25 cellular contexts compared by ENCODE assay signal in genomic region chr3:12922299-12922698, GRCh38.
A peak's percentile ranks its signal among the peaks of the same experiment; 100 is the strongest.
DNase-seq lines count a peak whose midpoint lies in the region; ATAC-seq and TF ChIP-seq lines count a peak whose summit lies in the region.
"Had no signal": no experiment of that assay in that cellular context is flagged by ENCODE, and none has a peak within 500 bp of the region (broad histone marks: within the 10 kb centered on the region; RNA-seq: fewer than 3 reads in every experiment).

No MANE protein-coding gene starts in this region.

- no peak overlapping the region for H2AFZ ChIP-seq in IMR-90 (replicated peaks; ENCODE audit: low read length, poor library complexity)
- H2AFZ ChIP-seq: GM23248 had no signal

- no peak overlapping the region for H3K23ac ChIP-seq in IMR-90 (ENCODE audit: low read depth, low read length)

- no peaks in the 10 kb centered on the region for H3K9me3 Mint-ChIP-seq in stimulated activated memory B cell treated with anti-CD40 and anti-IgM and Interleukin-4, amounts not matched to agents 10 μg/mL and 1 μg/mL and 100 μg/mL, for 72 hours
- no peaks in the 10 kb centered on the region for H3K9me3 Mint-ChIP-seq in activated CD8-positive, alpha-beta memory T cell treated with anti-CD3 and anti-CD28 coated beads, Interleukin-2, amount 10 ng/mL, durations not matched to agents 7 days and 5 days (ENCODE audit: low read depth)
- H3K9me3 Mint-ChIP-seq: activated CD4-positive, alpha-beta memory T cell treated with anti-CD3 and anti-CD28 coated beads for 36 hours; activated naive CD8-positive, alpha-beta T cell treated with anti-CD3 and anti-CD28 coated beads for 36 hours; central memory CD8-positive, alpha-beta T cell had no signal

- in situ Hi-C loops in IMR-90 (cut with MboI; ENCODE audit: low sequenced_read_pairs), result no loop called here

- no peak overlapping the region for H3K56ac ChIP-seq in IMR-90 (ENCODE audit: extremely low read depth, insufficient read depth, low read length)

- no peaks in the 10 kb centered on the region for H3K27me3 ChIP-seq in IMR-90 (ENCODE audit: control insufficient read depth, insufficient read depth, low read length)
- H3K27me3 ChIP-seq: ascending aorta, foreskin keratinocyte, tibial artery had no signal

- 67% methylated on average over 3 of the region's 7 CpGs; no CpG with 5 or more reads in 1 of the 2 experiments for WGBS in IMR-90 (ENCODE audit: extremely low coverage in 2 of 2, insufficient read length in 1 of 2), 2 experiments

- dilution Hi-C loops in IMR-90 (cut with HindIII; ENCODE audit: low sequenced_read_pairs, unreplicated experiment), result no loop called here

- H2AK9ac ChIP-seq in IMR-90 (replicated peaks; ENCODE audit: low read depth, low read length, poor library complexity), result peak overlapping the region; percentile 85

- ATAC-seq in IMR-90 (ENCODE audit: low read depth) (0 out of 2 replicates have a peak, but pooled peaks have one; percentile 21), HG03354 (IDR thresholded peaks at IDR 0.05; ENCODE audit: poor library complexity, severe bottlenecking, unreplicated experiment) (no peak)
- no peak for ATAC-seq in stimulated activated memory B cell treated with anti-CD40 and anti-IgM and Interleukin-4, amounts not matched to agents 10 μg/mL and 1 μg/mL and 100 μg/mL, for 72 hours
- no peak for ATAC-seq in activated CD8-positive, alpha-beta memory T cell treated with anti-CD3 and anti-CD28 coated beads, Interleukin-2, amount 10 ng/mL, durations not matched to agents 7 days and 5 days
- ATAC-seq: foreskin keratinocyte, GM12878 had no signal

- H3K9ac ChIP-seq in IMR-90 (ENCODE audit: low read depth, low read length), result no peak overlapping the region
- H3K9ac ChIP-seq: GM23248, KMS-11 had no signal

- DNase-seq in NCI-H82 (lab: John Stamatoyannopoulos, UW) (peak; percentile 53), NCI-H82 treated with DMSO at 0.1 percent for 48 hours (lab: John Stamatoyannopoulos, UW; ENCODE audit: unreplicated experiment) (no peak), IMR-90 (peak; percentile 15), choroid plexus epithelial cell (ENCODE audit: low read depth) (peak; percentile 21), coronary artery (ENCODE audit: low spot score) (no peak)
- no peak for DNase-seq in activated CD8-positive, alpha-beta memory T cell treated with anti-CD3 and anti-CD28 coated beads, Interleukin-2, amount 10 ng/mL, durations not matched to agents 7 days and 5 days
- DNase-seq: 8988T; activated CD4-positive, alpha-beta memory T cell treated with anti-CD3 and anti-CD28 coated beads for 36 hours; activated CD4-positive, CD25-positive, alpha-beta regulatory T cell; activated naive CD8-positive, alpha-beta T cell treated with anti-CD3 and anti-CD28 coated beads for 36 hours; effector CD4-positive, alpha-beta T cell; foreskin keratinocyte; NCI-H146; NCI-H524 treated with DMSO at 0.1 percent for 48 hours; retina; stimulated activated CD4-positive, alpha-beta T cell treated with anti-CD3 and anti-CD28 coated beads, Interleukin-2, amount 100 ng/mL, for 48 hours; stimulated activated naive CD4-positive, alpha-beta T cell treated with Interleukin-2 at 50 U/mL for 16 hours; tibial artery had no signal

- no peak overlapping the region for H3K4me3 Mint-ChIP-seq in stimulated activated memory B cell treated with anti-CD40 and anti-IgM and Interleukin-4, amounts not matched to agents 10 μg/mL and 1 μg/mL and 100 μg/mL, for 72 hours
- H3K4me3 Mint-ChIP-seq in activated CD8-positive, alpha-beta memory T cell treated with anti-CD3 and anti-CD28 coated beads, Interleukin-2, amount 10 ng/mL, durations not matched to agents 7 days and 5 days, result no peak overlapping the region
- H3K4me3 Mint-ChIP-seq: activated CD4-positive, alpha-beta memory T cell treated with anti-CD3 and anti-CD28 coated beads for 36 hours; activated naive CD8-positive, alpha-beta T cell treated with anti-CD3 and anti-CD28 coated beads for 36 hours; central memory CD8-positive, alpha-beta T cell had no signal

- H3K27ac ChIP-seq in IMR-90 (ENCODE audit: insufficient read depth, low read length) (no peak overlapping the region), coronary artery (no peak overlapping the region)
- H3K27ac ChIP-seq: ascending aorta, foreskin keratinocyte, GM23248, KMS-11, tibial artery had no signal

- H2BK120ac ChIP-seq in IMR-90 (ENCODE audit: low read depth, low read length), result no peak overlapping the region

- no peak overlapping the region for H2BK20ac ChIP-seq in IMR-90 (ENCODE audit: low read depth, low read length)

- CTCF ChIA-PET in IMR-90 (lab: Yijun Ruan, JAX), result no interaction called here
- CTCF ChIA-PET in activated CD8-positive, alpha-beta memory T cell treated with anti-CD3 and anti-CD28 coated beads, Interleukin-2, amount 10 ng/mL, durations not matched to agents 7 days and 5 days (lab: Charles Lee), result no interaction called here

- H4K5ac ChIP-seq in IMR-90 (ENCODE audit: low read depth, low read length), result no peak overlapping the region

- no peak overlapping the region for H2BK15ac ChIP-seq in IMR-90 (ENCODE audit: low read depth, low read length)

- H3K4me1 Mint-ChIP-seq in stimulated activated memory B cell treated with anti-CD40 and anti-IgM and Interleukin-4, amounts not matched to agents 10 μg/mL and 1 μg/mL and 100 μg/mL, for 72 hours, result peaks cover 34% of the 10 kb centered on the region
- H3K4me1 Mint-ChIP-seq in activated CD8-positive, alpha-beta memory T cell treated with anti-CD3 and anti-CD28 coated beads, Interleukin-2, amount 10 ng/mL, durations not matched to agents 7 days and 5 days, result peaks cover 18% of the 10 kb centered on the region

- no peak for TF ChIP-seq RAD21 in IMR-90 (IDR thresholded peaks at IDR 0.05; ENCODE audit: low read length)

- no peak overlapping the region for H3K18ac ChIP-seq in IMR-90 (ENCODE audit: low read depth, low read length)

- peaks cover 2% of the 10 kb centered on the region; the same call in 1 of the 2 replicates for H3K4me1 ChIP-seq in IMR-90 (ENCODE audit: control insufficient read depth, insufficient read depth, low read length)
- H3K4me1 ChIP-seq: foreskin keratinocyte had no signal

- no peak for TF ChIP-seq POLR2A in IMR-90 (IDR thresholded peaks at IDR 0.05; ENCODE audit: low read depth, low read length)

- no TSS peak for BruUV-seq in IMR-90 (replicated peaks; lab: Mats Ljungman, UMichigan)

- peaks cover 0 to 2% of the 10 kb centered on the region in 2 experiments; a peak in 1 of 4 replicates for H3K79me1 ChIP-seq in IMR-90 (ENCODE audit: low read depth in 1 of 2, low read length in 2 of 2)

- H3K14ac ChIP-seq in IMR-90 (replicated peaks; ENCODE audit: low read depth, low read length), result no peak overlapping the region

- peaks cover 45% of the 10 kb centered on the region for H3K36me3 ChIP-seq in IMR-90 (ENCODE audit: control insufficient read depth, insufficient read depth, low read length)

- H3K27ac Mint-ChIP-seq in stimulated activated memory B cell treated with anti-CD40 and anti-IgM and Interleukin-4, amounts not matched to agents 10 μg/mL and 1 μg/mL and 100 μg/mL, for 72 hours, result peak overlapping the region; percentile 42
- H3K27ac Mint-ChIP-seq in activated CD8-positive, alpha-beta memory T cell treated with anti-CD3 and anti-CD28 coated beads, Interleukin-2, amount 10 ng/mL, durations not matched to agents 7 days and 5 days, result no peak overlapping the region
- H3K27ac Mint-ChIP-seq: activated CD4-positive, alpha-beta memory T cell treated with anti-CD3 and anti-CD28 coated beads for 36 hours; activated naive CD8-positive, alpha-beta T cell treated with anti-CD3 and anti-CD28 coated beads for 36 hours had no signal

- no peak overlapping the region for H3K4me2 ChIP-seq in IMR-90 (ENCODE audit: low read depth, low read length)
- H3K4me2 ChIP-seq: KMS-11 had no signal

- H3K4ac ChIP-seq in IMR-90 (ENCODE audit: low read depth, low read length), result no peak overlapping the region

- no peak overlapping the region for H4K91ac ChIP-seq in IMR-90 (ENCODE audit: insufficient read depth, low read depth, low read length)

- TF ChIP-seq CTCF in IMR-90 (conservative IDR thresholded peaks at IDR 0.05; ENCODE audit: low read depth, low read length), result no peak
- no peak for TF ChIP-seq CTCF in choroid plexus epithelial cell (conservative IDR thresholded peaks at IDR 0.05; ENCODE audit: low read depth, low read length)
- no peak for TF ChIP-seq CTCF in coronary artery (IDR thresholded peaks at IDR 0.05)

- H3K4me3 ChIP-seq in IMR-90 (ENCODE audit: insufficient read depth, low read depth, low read length) (no peak overlapping the region), choroid plexus epithelial cell (ENCODE audit: low read depth, low read length) (no peak overlapping the region), coronary artery (no peak overlapping the region)
- H3K4me3 ChIP-seq: ascending aorta, GM12878, GM23248, tibial artery had no signal

- intact Hi-C loops in IMR-90 (cut with micrococcal nuclease), result no loop called here

- no peak overlapping the region for H2AK5ac ChIP-seq in IMR-90 (ENCODE audit: low read depth, low read length)

- H3K9me3 ChIP-seq in IMR-90 (ENCODE audit: control insufficient read depth, insufficient read depth, low read length), result no peaks in the 10 kb centered on the region
- H3K9me3 ChIP-seq: ascending aorta, tibial artery had no signal

- no peak overlapping the region for H4K8ac ChIP-seq in IMR-90 (ENCODE audit: low read depth in 2 of 2, low read length in 2 of 2)

- H3K27me3 Mint-ChIP-seq in stimulated activated memory B cell treated with anti-CD40 and anti-IgM and Interleukin-4, amounts not matched to agents 10 μg/mL and 1 μg/mL and 100 μg/mL, for 72 hours, result no peaks in the 10 kb centered on the region
- no peaks in the 10 kb centered on the region for H3K27me3 Mint-ChIP-seq in activated CD8-positive, alpha-beta memory T cell treated with anti-CD3 and anti-CD28 coated beads, Interleukin-2, amount 10 ng/mL, durations not matched to agents 7 days and 5 days
- H3K27me3 Mint-ChIP-seq: activated CD4-positive, alpha-beta memory T cell treated with anti-CD3 and anti-CD28 coated beads for 36 hours; activated naive CD8-positive, alpha-beta T cell treated with anti-CD3 and anti-CD28 coated beads for 36 hours; central memory CD8-positive, alpha-beta T cell had no signal

- POLR2A ChIA-PET in IMR-90 (lab: Charles Lee; ENCODE audit: unreplicated experiment), result no interaction called here

- H4K20me1 ChIP-seq in IMR-90 (ENCODE audit: insufficient read depth, low read length), result no peaks in the 10 kb centered on the region

- no peak overlapping the region for H2BK5ac ChIP-seq in IMR-90 (ENCODE audit: low read depth, low read length, poor library complexity, severe bottlenecking)

- peaks cover 20% of the 10 kb centered on the region for H3K36me3 Mint-ChIP-seq in stimulated activated memory B cell treated with anti-CD40 and anti-IgM and Interleukin-4, amounts not matched to agents 10 μg/mL and 1 μg/mL and 100 μg/mL, for 72 hours
- peaks cover 7% of the 10 kb centered on the region for H3K36me3 Mint-ChIP-seq in activated CD8-positive, alpha-beta memory T cell treated with anti-CD3 and anti-CD28 coated beads, Interleukin-2, amount 10 ng/mL, durations not matched to agents 7 days and 5 days

- no peaks in the 10 kb centered on the region for H3K9me1 ChIP-seq in IMR-90 (ENCODE audit: insufficient read depth, low read length)

TF ChIP-seq in IMR-90, 13 proteins besides CTCF, POLR2A, EP300 and RAD21 (continues in another document):
- no peak for TF ChIP-seq NFE2L2 (IDR thresholded peaks at IDR 0.05; ENCODE audit: low read depth, low read length)
- no peak for TF ChIP-seq MAZ (IDR thresholded peaks at IDR 0.05; ENCODE audit: borderline replicate concordance, low read depth, low read length)
- no peak for TF ChIP-seq MAFK (IDR thresholded peaks at IDR 0.05; ENCODE audit: low read depth, low read length)

Comparison
In these comparisons a context has a peak if more than half of its experiments do, and no peak if none do; other contexts are left out.
1. DNase-seq: peak in NCI-H82 (single experiment), IMR-90 (single experiment) and choroid plexus epithelial cell (single experiment); none in NCI-H82 treated with DMSO at 0.1 percent for 48 hours (single experiment), activated CD8-positive, alpha-beta memory T cell treated with anti-CD3 and anti-CD28 coated beads, Interleukin-2, amount 10 ng/mL, durations not matched to agents 7 days and 5 days (single experiment) and coronary artery (single experiment).